ENCODE assay signal across 8 cellular contexts in genomic region chr11:76206327-76207081, GRCh38. TPM values are rescaled to one million over a fixed set of nuclear protein-coding genes. Genes with fewer than 3 reads are reported as not detected.
A peak's percentile ranks its signal among the peaks of the same experiment; 100 is the strongest.
DNase-seq lines count a peak whose midpoint lies in the region; ATAC-seq and TF ChIP-seq lines count a peak whose summit lies in the region.

TSS of gene WNT11 (minus strand) at chr11:76206502. CDS start at chr11:76206407, 95 bp downstream.

- no peak for TF ChIP-seq POLR2A in esophagus squamous epithelium (IDR thresholded peaks at IDR 0.05)

- no peaks in the 10 kb centered on the region for H3K9me2 ChIP-seq in MM.1S (replicated peaks; ENCODE audit: insufficient read depth, low read length)

- H3K27ac ChIP-seq in MM.1S (ENCODE audit: low read length) (no peak within 1 kb of the TSS), esophagus squamous epithelium (no peak within 1 kb of the TSS)

- no peaks in the 10 kb centered on the region for H4K20me1 ChIP-seq in MM.1S (ENCODE audit: insufficient read depth, low read length)

- H3K9me3 Mint-ChIP-seq in activated CD4-positive, alpha-beta T cell treated with anti-CD3 and anti-CD28 coated beads, Interleukin-2, amount 10 ng/mL, durations not matched to agents 24 days and 14 days: no peaks in the 10 kb centered on the region
- no peaks in the 10 kb centered on the region for H3K9me3 Mint-ChIP-seq in natural killer cell treated with Interleukin-12 subunit alpha and Interleukin-12 subunit beta and Interleukin-15 and Interleukin-18, amount 100 ng/mL, for 72 hours

- H3K4me1 ChIP-seq in MM.1S (ENCODE audit: low read length) (0 out of 2 replicates have a peak, but pooled peaks cover 3% of the 10 kb centered on the region), esophagus squamous epithelium (peaks cover 41 to 63% (median 46%) of the 10 kb centered on the region in 3 donors)

- intact Hi-C loops in activated CD4-positive, alpha-beta T cell treated with anti-CD3 and anti-CD28 coated beads, Interleukin-2, amount 10 ng/mL, durations not matched to agents 24 days and 14 days (cut with micrococcal nuclease): loop anchor here (1.0 to 5.0 kb wide), 6 partner anchors 29 to 471 kb away; partner anchors contain the start of gene EMSY
- intact Hi-C loops in esophagus squamous epithelium (cut with DNase I): loop anchor here (5.0 kb wide), 1 partner anchor 111 kb away; no protein-coding TSS in a partner anchor

- peak within 1 kb of the TSS; percentile 84 for H3K4me3 Mint-ChIP-seq in activated CD4-positive, alpha-beta T cell treated with anti-CD3 and anti-CD28 coated beads, Interleukin-2, amount 10 ng/mL, durations not matched to agents 24 days and 14 days
- peak within 1 kb of the TSS; percentile 86 for H3K4me3 Mint-ChIP-seq in natural killer cell treated with Interleukin-12 subunit alpha and Interleukin-12 subunit beta and Interleukin-15 and Interleukin-18, amount 100 ng/mL, for 72 hours

- H3K4me3 ChIP-seq in MM.1S (ENCODE audit: low read length): peak within 1 kb of the TSS; percentile 64
- peak within 1 kb of the TSS; percentile 26 to 77 (median 57) for H3K4me3 ChIP-seq in esophagus squamous epithelium

- H3K36me3 Mint-ChIP-seq in activated CD4-positive, alpha-beta T cell treated with anti-CD3 and anti-CD28 coated beads, Interleukin-2, amount 10 ng/mL, durations not matched to agents 24 days and 14 days (ENCODE audit: low read depth): no peaks in the 10 kb centered on the region
- H3K36me3 Mint-ChIP-seq in natural killer cell treated with Interleukin-12 subunit alpha and Interleukin-12 subunit beta and Interleukin-15 and Interleukin-18, amount 100 ng/mL, for 72 hours: no peaks in the 10 kb centered on the region

- H3K36me3 ChIP-seq in MM.1S (replicated peaks; ENCODE audit: insufficient read depth, low read length): no peaks in the 10 kb centered on the region
- H3K36me3 ChIP-seq in esophagus squamous epithelium: no peaks in the 10 kb centered on the region

- H3K27ac Mint-ChIP-seq in activated CD4-positive, alpha-beta T cell treated with anti-CD3 and anti-CD28 coated beads, Interleukin-2, amount 10 ng/mL, durations not matched to agents 24 days and 14 days: no peak within 1 kb of the TSS
- peak within 1 kb of the TSS in 1 of 2 donors; percentile 59 for H3K27ac Mint-ChIP-seq in natural killer cell treated with Interleukin-12 subunit alpha and Interleukin-12 subunit beta and Interleukin-15 and Interleukin-18, amount 100 ng/mL, for 72 hours

- H2AFZ ChIP-seq in MM.1S (ENCODE audit: low read length): peak within 1 kb of the TSS; percentile 91

- H3K27me3 Mint-ChIP-seq in activated CD4-positive, alpha-beta T cell treated with anti-CD3 and anti-CD28 coated beads, Interleukin-2, amount 10 ng/mL, durations not matched to agents 24 days and 14 days: peaks cover 45% of the 10 kb centered on the region
- H3K27me3 Mint-ChIP-seq in natural killer cell treated with Interleukin-12 subunit alpha and Interleukin-12 subunit beta and Interleukin-15 and Interleukin-18, amount 100 ng/mL, for 72 hours: peaks cover 26 to 28% of the 10 kb centered on the region in 2 donors

- H3K4me2 ChIP-seq in MM.1S (ENCODE audit: low read depth, low read length): peak within 1 kb of the TSS; percentile 100

- peak; percentile 36 to 59 for ATAC-seq in natural killer cell treated with Interleukin-12 subunit alpha and Interleukin-12 subunit beta and Interleukin-15 and Interleukin-18, amount 100 ng/mL, for 72 hours
- ATAC-seq in GM21360 (IDR thresholded peaks at IDR 0.05; ENCODE audit: unreplicated experiment) (no peak), GM21619 (IDR thresholded peaks at IDR 0.05; ENCODE audit: unreplicated experiment) (no peak), HG03025 (IDR thresholded peaks at IDR 0.05; ENCODE audit: low FRiP score, unreplicated experiment) (no peak)

- no peaks in the 10 kb centered on the region for H3K9me3 ChIP-seq in MM.1S (replicated peaks; ENCODE audit: insufficient read depth, low read length)
- no peaks in the 10 kb centered on the region for H3K9me3 ChIP-seq in esophagus squamous epithelium

- 0 out of 2 replicates have a peak, but pooled peaks cover 3% of the 10 kb centered on the region for H3F3A ChIP-seq in MM.1S (ENCODE audit: insufficient read depth, low read length)

- peak; percentile 65 for DNase-seq in GM03348 (ENCODE audit: low spot score)
- peak; percentile 59 for DNase-seq in MM.1S
- peak; percentile 82 for DNase-seq in activated CD4-positive, alpha-beta T cell treated with anti-CD3 and anti-CD28 coated beads, Interleukin-2, amount 10 ng/mL, durations not matched to agents 24 days and 14 days
- DNase-seq in esophagus squamous epithelium (lab: John Stamatoyannopoulos, UW): no peak
- peak; percentile 66 for DNase-seq in natural killer cell treated with Interleukin-12 subunit alpha and Interleukin-12 subunit beta and Interleukin-15 and Interleukin-18, amount 100 ng/mL, for 72 hours (ENCODE audit: low spot score)

- no peak for TF ChIP-seq CTCF in MM.1S (IDR thresholded peaks at IDR 0.05; ENCODE audit: low read length)
- TF ChIP-seq CTCF in esophagus squamous epithelium (IDR thresholded peaks at IDR 0.05): no peak

- peaks cover 17% of the 10 kb centered on the region for H3K4me1 Mint-ChIP-seq in activated CD4-positive, alpha-beta T cell treated with anti-CD3 and anti-CD28 coated beads, Interleukin-2, amount 10 ng/mL, durations not matched to agents 24 days and 14 days
- H3K4me1 Mint-ChIP-seq in natural killer cell treated with Interleukin-12 subunit alpha and Interleukin-12 subunit beta and Interleukin-15 and Interleukin-18, amount 100 ng/mL, for 72 hours (ENCODE audit: low read depth in 2 of 2): peaks cover 15 to 18% of the 10 kb centered on the region in 2 donors

- WGBS in esophagus squamous epithelium, 2 donors: 0 to 1% methylated on average over 15 to 40 of the region's 80 CpGs

- no peaks in the 10 kb centered on the region for H3K79me2 ChIP-seq in MM.1S (ENCODE audit: low read length)

- H3K27me3 ChIP-seq in MM.1S (replicated peaks; ENCODE audit: insufficient read depth, low read length): peaks cover 42% of the 10 kb centered on the region
- peaks cover 0 to 93% (median 16%) of the 10 kb centered on the region in 4 donors for H3K27me3 ChIP-seq in esophagus squamous epithelium

- no peak within 1 kb of the TSS for H3K9ac ChIP-seq in MM.1S (ENCODE audit: low read length)

RNA-seq across cellular contexts. Expression of gene WNT11, which starts in this region (rescaled TPM):
- 0.69 and 1.2 TPM in 2 replicates for total RNA-seq in activated CD4-positive, alpha-beta T cell treated with anti-CD3 and anti-CD28 coated beads, Interleukin-2, amount 10 ng/mL, durations not matched to agents 24 days and 14 days
- total RNA-seq in esophagus squamous epithelium: 1 to 10 TPM in 1 of 4 donors, under 1 TPM in 3; 0.13 to 3.2 (median 0.38) TPM
- 1 to 10 TPM in 1 of 2 donors, under 1 TPM in 1; 0.57 to 1.7 TPM for total RNA-seq in natural killer cell treated with Interleukin-12 subunit alpha and Interleukin-12 subunit beta and Interleukin-15 and Interleukin-18, amount 100 ng/mL, for 72 hours

Comparison
In these comparisons a context has a peak if more than half of its experiments do, and no peak if none do; other contexts are left out.
1. ATAC-seq: peak in natural killer cell treated with Interleukin-12 subunit alpha and Interleukin-12 subunit beta and Interleukin-15 and Interleukin-18, amount 100 ng/mL, for 72 hours (2 of 2); none in GM21360 (single experiment), GM21619 (single experiment) and HG03025 (single experiment).